Comparison of ENCODE assay signal across 1 cellular context in genomic region chr2:174593041-174593440, GRCh38.
TF ChIP-seq lines count a peak whose summit lies in the region.

No MANE protein-coding gene starts in this region.

TF ChIP-seq in H1, 55 proteins besides CTCF, POLR2A, EP300 and RAD21 (continued from another document):
- TF ChIP-seq EZH2 (IDR thresholded peaks at IDR 0.05; ENCODE audit: low read depth, low read length, severe bottlenecking) (no peak), CTBP2 (IDR thresholded peaks at IDR 0.05; ENCODE audit: borderline replicate concordance, insufficient read depth, insufficient read length, low read length) (no peak), BCL11A (IDR thresholded peaks at IDR 0.05; ENCODE audit: low read depth in 2 of 2, low read length in 2 of 2) (no peak), SP1 (IDR thresholded peaks at IDR 0.05; ENCODE audit: low read depth, low read length) (no peak)
